9 cellular contexts compared by ENCODE assay signal in the genomic region with DNA sequence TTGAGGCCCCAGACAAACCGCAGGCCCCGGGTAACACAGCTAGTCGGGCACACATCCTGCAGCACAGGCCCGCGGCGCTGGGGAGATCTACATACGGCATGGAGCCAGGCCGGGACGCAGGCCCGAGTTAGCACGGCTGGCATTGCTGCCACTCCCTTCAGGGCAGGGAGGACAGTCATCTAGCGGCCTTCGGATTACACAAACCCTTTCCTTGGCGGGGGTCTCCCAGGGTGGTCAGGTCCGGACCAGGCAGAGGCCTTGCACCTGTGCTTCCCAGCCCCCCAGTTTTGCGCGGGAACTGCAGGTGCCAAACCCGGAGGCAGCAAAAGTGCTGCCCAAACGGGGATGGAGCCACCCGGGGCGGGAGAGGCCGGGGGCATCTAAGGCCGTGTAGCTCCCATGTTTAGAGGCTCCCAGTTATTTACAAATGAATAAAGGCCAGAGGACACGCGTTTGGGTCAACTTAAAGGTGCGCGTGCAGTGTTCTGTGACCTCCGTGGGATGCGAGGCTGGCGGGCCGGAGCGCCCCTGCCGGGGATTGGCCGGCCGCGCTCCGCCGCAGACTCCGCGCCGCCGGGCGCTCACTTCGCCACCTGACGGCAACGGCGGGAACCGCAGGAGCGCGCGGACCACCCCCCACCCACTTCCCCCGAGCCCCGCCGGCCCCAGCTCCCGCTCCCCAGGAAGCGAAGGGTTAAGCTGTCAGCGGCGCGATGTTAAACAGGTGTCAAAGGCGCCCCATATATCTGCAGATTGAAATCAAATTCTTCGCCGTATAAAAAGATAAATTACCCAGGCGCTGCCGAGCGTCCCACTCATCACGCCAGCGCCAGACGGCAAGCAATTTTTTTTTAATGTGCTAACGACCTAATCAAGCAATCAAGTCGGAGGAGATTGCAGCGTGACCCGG. TPM values are rescaled to one million over a fixed set of nuclear protein-coding genes. Genes with fewer than 3 reads are reported as not detected.
DNase-seq lines count a peak whose midpoint lies in the region; ATAC-seq and TF ChIP-seq lines count a peak whose summit lies in the region.
"Had no signal": no experiment of that assay in that cellular context is flagged by ENCODE, and none has a peak within 500 bp of the region (broad histone marks: within the 10 kb centered on the region; RNA-seq: fewer than 3 reads in every experiment).

No MANE protein-coding gene starts in this region.

- POLR2A ChIA-PET in activated B cell treated with CpG ODN at 0.5 μM for 24 hours (lab: Charles Lee), result interaction anchor here (0.6 to 0.7 kb wide), 2 partner anchors 172 to 1211 kb away, joined by 3 to 10 read pairs; no protein-coding TSS in a partner anchor

- intact Hi-C loops in activated B cell treated with CpG ODN at 0.5 μM for 24 hours (cut with micrococcal nuclease), result loop anchor here (1.0 to 2.0 kb wide), 2 partner anchors 45 to 146 kb away; partner anchors contain the start of gene ABCD4

- peak; percentile 70 for TF ChIP-seq CTCF in activated B cell treated with CpG ODN at 0.5 μM for 24 hours (IDR thresholded peaks at IDR 0.05)

- H3K4me1 Mint-ChIP-seq in activated B cell treated with CpG ODN at 0.5 μM for 24 hours, result peaks cover 12% of the 10 kb centered on the region

- peaks cover 11% of the 10 kb centered on the region for H3K27me3 Mint-ChIP-seq in activated B cell treated with CpG ODN at 0.5 μM for 24 hours

- CTCF ChIA-PET in activated B cell treated with CpG ODN at 0.5 μM for 24 hours (lab: Charles Lee), result interaction anchor here (0.7 to 1.4 kb wide), 4 partner anchors 9 to 145 kb away, joined by 3 to 5 read pairs (median 4); no protein-coding TSS in a partner anchor

- DNase-seq in C1 segment of cervical spinal cord (lab: John Stamatoyannopoulos, UW), result peak in 10 of 14 donors; percentile 21 to 70 (median 46)
- DNase-seq in NCI-H1105 treated with DMSO at 0.1 percent for 48 hours (lab: John Stamatoyannopoulos, UW), result peak; percentile 74
- peak; percentile 63 for DNase-seq in activated B cell treated with CpG ODN at 0.5 μM for 24 hours
- DNase-seq in central memory CD4-positive, alpha-beta T cell, result peak; percentile 45
- peak; percentile 69 for DNase-seq in left lobe of liver (ENCODE audit: low spot score)
- peak; percentile 71 to 73 for DNase-seq in stimulated activated CD4-positive, alpha-beta T cell treated with anti-CD3 and anti-CD28 coated beads, Interleukin-2, amount 100 ng/mL, for 24 hours

- peak overlapping the region; percentile 81 for H3K4me3 Mint-ChIP-seq in activated B cell treated with CpG ODN at 0.5 μM for 24 hours

- H3K36me3 Mint-ChIP-seq in activated B cell treated with CpG ODN at 0.5 μM for 24 hours (ENCODE audit: low read depth), result no peaks in the 10 kb centered on the region

- no peaks in the 10 kb centered on the region for H3K9me3 Mint-ChIP-seq in activated B cell treated with CpG ODN at 0.5 μM for 24 hours

- ATAC-seq in GM21529 (IDR thresholded peaks at IDR 0.05; ENCODE audit: unreplicated experiment), result peak; percentile 71
- ATAC-seq in activated B cell treated with CpG ODN at 0.5 μM for 24 hours (ENCODE audit: low read depth), result peak; percentile 97
- ATAC-seq in left lobe of liver, result peak; percentile 97
- ATAC-seq in GM18873 (IDR thresholded peaks at IDR 0.05; ENCODE audit: low FRiP score, unreplicated experiment), result no peak

- H3K27ac Mint-ChIP-seq in activated B cell treated with CpG ODN at 0.5 μM for 24 hours, result no peak overlapping the region

RNA-seq across cellular contexts. Expression of gene VSX2, which starts 18.1 kb away (rescaled TPM):
- total RNA-seq in activated B cell treated with CpG ODN at 0.5 μM for 24 hours (not detected in 2 replicates), left lobe of liver (not detected)
- total RNA-seq: HT1080 had no signal

RNA-seq across cellular contexts. Expression of gene ABCD4, which starts 45.4 kb away (rescaled TPM):
- 58.2 and 78.4 TPM in 2 replicates for total RNA-seq in activated B cell treated with CpG ODN at 0.5 μM for 24 hours
- total RNA-seq in left lobe of liver, result 39.7 TPM
